In genomic region chr7:151461942-151462230, GRCh38 we compare ENCODE assay signal across 2 cellular contexts.
TF ChIP-seq lines count a peak whose summit lies in the region.

No MANE protein-coding gene starts in this region.

TF ChIP-seq in liver, 16 proteins besides CTCF, POLR2A, EP300 and RAD21:
- TF ChIP-seq JUND (IDR thresholded peaks at IDR 0.05) (no peak), MAX (IDR thresholded peaks at IDR 0.05) (no peak), RXRA (IDR thresholded peaks at IDR 0.05) (no peak), GABPA (IDR thresholded peaks at IDR 0.05 in 1 of 2, conservative IDR thresholded peaks at IDR 0.05 in 1 of 2) (no peak), FOXA2 (IDR thresholded peaks at IDR 0.05) (no peak), HNF4G (IDR thresholded peaks at IDR 0.05) (no peak), YY1 (IDR thresholded peaks at IDR 0.05) (no peak), ATF3 (IDR thresholded peaks at IDR 0.05) (no peak), TAF1 (conservative IDR thresholded peaks at IDR 0.05) (no peak), SP1 (IDR thresholded peaks at IDR 0.05) (no peak), FOXA1 (IDR thresholded peaks at IDR 0.05) (no peak), ZBTB33 (IDR thresholded peaks at IDR 0.05) (no peak)

TF ChIP-seq in HepG2, 621 proteins besides CTCF, POLR2A, EP300 and RAD21:
- TF ChIP-seq TCF12 (IDR thresholded peaks at IDR 0.05), result no peak
- no peak for TF ChIP-seq TCF12 (CRISPR knock-in tag; IDR thresholded peaks at IDR 0.05)
